Comparison of ENCODE assay signal across 2 cellular contexts in genomic region chr3:48997102-48997637, GRCh38.
TF ChIP-seq lines count a peak whose summit lies in the region.

No MANE protein-coding gene starts in this region.

TF ChIP-seq in WTC11, 78 proteins besides CTCF, POLR2A, EP300 and RAD21:
- TF ChIP-seq TCF7 (CRISPR knock-in tag; IDR thresholded peaks at IDR 0.05; ENCODE audit: low read depth): no peak
- TF ChIP-seq, protein P1, sequence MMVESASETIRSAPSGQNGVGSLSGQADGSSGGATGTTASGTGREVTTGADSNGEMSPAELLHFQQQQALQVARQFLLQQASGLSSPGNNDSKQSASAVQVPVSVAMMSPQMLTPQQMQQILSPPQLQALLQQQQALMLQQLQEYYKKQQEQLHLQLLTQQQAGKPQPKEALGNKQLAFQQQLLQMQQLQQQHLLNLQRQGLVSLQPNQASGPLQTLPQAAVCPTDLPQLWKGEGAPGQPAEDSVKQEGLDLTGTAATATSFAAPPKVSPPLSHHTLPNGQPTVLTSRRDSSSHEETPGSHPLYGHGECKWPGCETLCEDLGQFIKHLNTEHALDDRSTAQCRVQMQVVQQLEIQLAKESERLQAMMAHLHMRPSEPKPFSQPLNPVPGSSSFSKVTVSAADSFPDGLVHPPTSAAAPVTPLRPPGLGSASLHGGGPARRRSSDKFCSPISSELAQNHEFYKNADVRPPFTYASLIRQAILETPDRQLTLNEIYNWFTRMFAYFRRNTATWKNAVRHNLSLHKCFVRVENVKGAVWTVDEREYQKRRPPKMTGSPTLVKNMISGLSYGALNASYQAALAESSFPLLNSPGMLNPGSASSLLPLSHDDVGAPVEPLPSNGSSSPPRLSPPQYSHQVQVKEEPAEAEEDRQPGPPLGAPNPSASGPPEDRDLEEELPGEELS (CRISPR knock-in tag; IDR thresholded peaks at IDR 0.05): no peak
- TF ChIP-seq, protein P2, sequence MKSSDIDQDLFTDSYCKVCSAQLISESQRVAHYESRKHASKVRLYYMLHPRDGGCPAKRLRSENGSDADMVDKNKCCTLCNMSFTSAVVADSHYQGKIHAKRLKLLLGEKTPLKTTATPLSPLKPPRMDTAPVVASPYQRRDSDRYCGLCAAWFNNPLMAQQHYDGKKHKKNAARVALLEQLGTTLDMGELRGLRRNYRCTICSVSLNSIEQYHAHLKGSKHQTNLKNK (CRISPR knock-in tag; IDR thresholded peaks at IDR 0.05): no peak
TF ChIP-seq in WTC11: peak in this region for 0.

TF ChIP-seq in HepG2, 621 proteins besides CTCF, POLR2A, EP300 and RAD21:
- TF ChIP-seq, protein P3, sequence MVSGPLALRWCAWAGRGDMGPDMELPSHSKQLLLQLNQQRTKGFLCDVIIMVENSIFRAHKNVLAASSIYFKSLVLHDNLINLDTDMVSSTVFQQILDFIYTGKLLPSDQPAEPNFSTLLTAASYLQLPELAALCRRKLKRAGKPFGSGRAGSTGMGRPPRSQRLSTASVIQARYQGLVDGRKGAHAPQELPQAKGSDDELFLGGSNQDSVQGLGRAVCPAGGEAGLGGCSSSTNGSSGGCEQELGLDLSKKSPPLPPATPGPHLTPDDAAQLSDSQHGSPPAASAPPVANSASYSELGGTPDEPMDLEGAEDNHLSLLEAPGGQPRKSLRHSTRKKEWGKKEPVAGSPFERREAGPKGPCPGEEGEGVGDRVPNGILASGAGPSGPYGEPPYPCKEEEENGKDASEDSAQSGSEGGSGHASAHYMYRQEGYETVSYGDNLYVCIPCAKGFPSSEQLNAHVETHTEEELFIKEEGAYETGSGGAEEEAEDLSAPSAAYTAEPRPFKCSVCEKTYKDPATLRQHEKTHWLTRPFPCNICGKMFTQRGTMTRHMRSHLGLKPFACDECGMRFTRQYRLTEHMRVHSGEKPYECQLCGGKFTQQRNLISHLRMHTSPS (CRISPR knock-in tag; IDR thresholded peaks at IDR 0.05; ENCODE audit: low read depth): no peak
- TF ChIP-seq SALL1 (CRISPR knock-in tag; IDR thresholded peaks at IDR 0.05) (0 out of 2 replicates have a peak, but pooled peaks have one; percentile 7), PCBP1 (IDR thresholded peaks at IDR 0.05; ENCODE audit: borderline replicate concordance, low read depth, low read length) (no peak), STAG1 (CRISPR knock-in tag; IDR thresholded peaks at IDR 0.05) (peak; percentile 34), KLF12 (CRISPR knock-in tag; IDR thresholded peaks at IDR 0.05; ENCODE audit: borderline replicate concordance) (no peak), ZNF263 (CRISPR knock-in tag; IDR thresholded peaks at IDR 0.05) (peak; percentile 38), ZNF562 (CRISPR knock-in tag; IDR thresholded peaks at IDR 0.05; ENCODE audit: borderline replicate concordance) (no peak), ZNF652 (CRISPR knock-in tag; IDR thresholded peaks at IDR 0.05; ENCODE audit: borderline replicate concordance, low read depth) (no peak), ZFY (CRISPR knock-in tag; IDR thresholded peaks at IDR 0.05) (peak; percentile 21; the same call in 1 of the 2 replicates), ZNF768 (CRISPR knock-in tag; IDR thresholded peaks at IDR 0.05) (no peak), SAP130 (CRISPR knock-in tag; IDR thresholded peaks at IDR 0.05; ENCODE audit: low read depth) (peak; percentile 30; the same call in 1 of the 2 replicates)
- TF ChIP-seq, protein P4, sequence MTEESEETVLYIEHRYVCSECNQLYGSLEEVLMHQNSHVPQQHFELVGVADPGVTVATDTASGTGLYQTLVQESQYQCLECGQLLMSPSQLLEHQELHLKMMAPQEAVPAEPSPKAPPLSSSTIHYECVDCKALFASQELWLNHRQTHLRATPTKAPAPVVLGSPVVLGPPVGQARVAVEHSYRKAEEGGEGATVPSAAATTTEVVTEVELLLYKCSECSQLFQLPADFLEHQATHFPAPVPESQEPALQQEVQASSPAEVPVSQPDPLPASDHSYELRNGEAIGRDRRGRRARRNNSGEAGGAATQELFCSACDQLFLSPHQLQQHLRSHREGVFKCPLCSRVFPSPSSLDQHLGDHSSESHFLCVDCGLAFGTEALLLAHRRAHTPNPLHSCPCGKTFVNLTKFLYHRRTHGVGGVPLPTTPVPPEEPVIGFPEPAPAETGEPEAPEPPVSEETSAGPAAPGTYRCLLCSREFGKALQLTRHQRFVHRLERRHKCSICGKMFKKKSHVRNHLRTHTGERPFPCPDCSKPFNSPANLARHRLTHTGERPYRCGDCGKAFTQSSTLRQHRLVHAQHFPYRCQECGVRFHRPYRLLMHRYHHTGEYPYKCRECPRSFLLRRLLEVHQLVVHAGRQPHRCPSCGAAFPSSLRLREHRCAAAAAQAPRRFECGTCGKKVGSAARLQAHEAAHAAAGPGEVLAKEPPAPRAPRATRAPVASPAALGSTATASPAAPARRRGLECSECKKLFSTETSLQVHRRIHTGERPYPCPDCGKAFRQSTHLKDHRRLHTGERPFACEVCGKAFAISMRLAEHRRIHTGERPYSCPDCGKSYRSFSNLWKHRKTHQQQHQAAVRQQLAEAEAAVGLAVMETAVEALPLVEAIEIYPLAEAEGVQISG (CRISPR knock-in tag; IDR thresholded peaks at IDR 0.05): peak; percentile 74
- TF ChIP-seq, protein P5, sequence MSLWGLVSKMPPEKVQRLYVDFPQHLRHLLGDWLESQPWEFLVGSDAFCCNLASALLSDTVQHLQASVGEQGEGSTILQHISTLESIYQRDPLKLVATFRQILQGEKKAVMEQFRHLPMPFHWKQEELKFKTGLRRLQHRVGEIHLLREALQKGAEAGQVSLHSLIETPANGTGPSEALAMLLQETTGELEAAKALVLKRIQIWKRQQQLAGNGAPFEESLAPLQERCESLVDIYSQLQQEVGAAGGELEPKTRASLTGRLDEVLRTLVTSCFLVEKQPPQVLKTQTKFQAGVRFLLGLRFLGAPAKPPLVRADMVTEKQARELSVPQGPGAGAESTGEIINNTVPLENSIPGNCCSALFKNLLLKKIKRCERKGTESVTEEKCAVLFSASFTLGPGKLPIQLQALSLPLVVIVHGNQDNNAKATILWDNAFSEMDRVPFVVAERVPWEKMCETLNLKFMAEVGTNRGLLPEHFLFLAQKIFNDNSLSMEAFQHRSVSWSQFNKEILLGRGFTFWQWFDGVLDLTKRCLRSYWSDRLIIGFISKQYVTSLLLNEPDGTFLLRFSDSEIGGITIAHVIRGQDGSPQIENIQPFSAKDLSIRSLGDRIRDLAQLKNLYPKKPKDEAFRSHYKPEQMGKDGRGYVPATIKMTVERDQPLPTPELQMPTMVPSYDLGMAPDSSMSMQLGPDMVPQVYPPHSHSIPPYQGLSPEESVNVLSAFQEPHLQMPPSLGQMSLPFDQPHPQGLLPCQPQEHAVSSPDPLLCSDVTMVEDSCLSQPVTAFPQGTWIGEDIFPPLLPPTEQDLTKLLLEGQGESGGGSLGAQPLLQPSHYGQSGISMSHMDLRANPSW (CRISPR knock-in tag; IDR thresholded peaks at IDR 0.05; ENCODE audit: borderline replicate concordance): no peak
TF ChIP-seq in HepG2: peak in this region for 6.
